Comparison of ENCODE assay signal across 8 cellular contexts in the genomic region with DNA sequence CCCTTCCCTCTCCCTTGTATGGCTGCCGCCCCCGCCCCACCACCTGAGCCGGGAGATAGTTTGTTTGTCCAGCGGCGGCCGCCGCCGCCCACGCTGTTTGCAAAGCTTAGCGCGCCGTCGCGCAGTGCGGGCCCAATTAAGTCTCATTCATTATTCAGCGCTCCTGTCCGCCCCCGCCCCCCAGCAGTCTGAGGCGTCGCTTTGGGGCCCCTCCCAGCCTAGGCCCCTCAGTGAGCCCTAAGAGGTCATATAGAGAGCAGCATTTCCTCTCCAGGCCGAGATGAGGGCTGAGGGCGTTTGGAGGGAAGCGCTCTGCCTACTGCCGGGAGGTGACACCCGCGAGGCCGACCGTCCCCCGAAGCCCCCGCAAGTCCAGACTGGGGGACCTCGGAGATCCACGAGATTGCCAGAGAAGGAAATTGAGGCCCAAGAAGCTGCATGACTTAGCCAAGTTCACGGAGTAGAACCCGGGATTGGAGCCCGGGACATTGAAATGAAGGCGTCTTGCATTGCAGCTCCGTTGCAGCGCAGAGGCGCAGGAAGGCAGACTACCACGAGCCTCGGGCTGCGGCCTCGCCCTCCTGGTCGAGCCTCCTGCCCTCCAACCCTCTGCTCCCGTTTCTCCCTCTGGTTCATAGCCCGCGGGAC. TPM values are rescaled to one million over a fixed set of nuclear protein-coding genes. Genes with fewer than 3 reads are reported as not detected.
DNase-seq lines count a peak whose midpoint lies in the region; ATAC-seq, FAIRE-seq and TF ChIP-seq lines count a peak whose summit lies in the region.

DNAJC22 (plus strand) TSS at position 230 of the 648 bp plus-strand sequence. CDS start 1,985 bp downstream, outside the sequence.

- no peak for TF ChIP-seq CTCF in keratinocyte (optimal IDR thresholded peaks at IDR 0.05 in 1 of 3, IDR thresholded peaks at IDR 0.05 in 1 of 3, conservative IDR thresholded peaks at IDR 0.05 in 1 of 3; ENCODE audit: extremely low read depth in 1 of 3, insufficient read depth in 2 of 3, low read length in 3 of 3)

- H3K27ac ChIP-seq in keratinocyte (ENCODE audit: control insufficient read depth, insufficient read depth, low read length): no peak within 1 kb of the TSS

- no peaks in the 10 kb centered on the region for H3K36me3 Mint-ChIP-seq in activated naive CD4-positive, alpha-beta T cell treated with anti-CD3 and anti-CD28 coated beads, Interleukin-2, amount 10 ng/mL, durations not matched to agents 7 days and 5 days

- peak within 1 kb of the TSS; percentile 63 for H3K4me2 ChIP-seq in keratinocyte (ENCODE audit: control insufficient read depth, extremely low read depth, insufficient read depth, low read depth, low read length)

- H3K4me1 Mint-ChIP-seq in activated naive CD4-positive, alpha-beta T cell treated with anti-CD3 and anti-CD28 coated beads, Interleukin-2, amount 10 ng/mL, durations not matched to agents 7 days and 5 days: peaks cover 44% of the 10 kb centered on the region

- H3K79me2 ChIP-seq in keratinocyte (ENCODE audit: control insufficient read depth, insufficient read depth, low read length): no peaks in the 10 kb centered on the region

- ATAC-seq in GM21723 (IDR thresholded peaks at IDR 0.05; ENCODE audit: unreplicated experiment) (no peak), HG03442 (IDR thresholded peaks at IDR 0.05; ENCODE audit: unreplicated experiment) (no peak), GM18909 (IDR thresholded peaks at IDR 0.05; ENCODE audit: poor library complexity, unreplicated experiment) (no peak)

- H3K27me3 ChIP-seq in keratinocyte (ENCODE audit: control insufficient read depth, extremely low read depth, insufficient read depth, low read length): peaks cover 74% of the 10 kb centered on the region

- H3K36me3 ChIP-seq in keratinocyte (ENCODE audit: control insufficient read depth in 2 of 2, extremely low read depth in 1 of 2, insufficient read depth in 2 of 2, low read length in 2 of 2): no peaks in the 10 kb centered on the region

- peak within 1 kb of the TSS in 2 of 3 experiments; percentile 41 to 54 for H3K4me3 ChIP-seq in keratinocyte (ENCODE audit: control insufficient read depth in 2 of 3, extremely low read depth in 1 of 3, insufficient read depth in 2 of 3, low read depth in 1 of 3, low read length in 3 of 3)

- FAIRE-seq in keratinocyte (lab: Jason Lieb, UNC): no peak

- dilution Hi-C loops in keratinocyte (cut with MboI; ENCODE audit: extremely low pct_ligation_motif_present, low sequenced_read_pairs): no loop called here

- peaks cover 24% of the 10 kb centered on the region for H3K4me1 ChIP-seq in keratinocyte (ENCODE audit: control insufficient read depth, extremely low read depth, insufficient read depth, low read length)

- no peak within 1 kb of the TSS for H3K27ac Mint-ChIP-seq in activated naive CD4-positive, alpha-beta T cell treated with anti-CD3 and anti-CD28 coated beads, Interleukin-2, amount 10 ng/mL, durations not matched to agents 7 days and 5 days

- H3K4me3 Mint-ChIP-seq in activated naive CD4-positive, alpha-beta T cell treated with anti-CD3 and anti-CD28 coated beads, Interleukin-2, amount 10 ng/mL, durations not matched to agents 7 days and 5 days: peak within 1 kb of the TSS; percentile 38

- no peaks in the 10 kb centered on the region for H3K9me3 Mint-ChIP-seq in activated naive CD4-positive, alpha-beta T cell treated with anti-CD3 and anti-CD28 coated beads, Interleukin-2, amount 10 ng/mL, durations not matched to agents 7 days and 5 days

- peaks cover 93% of the 10 kb centered on the region for H3K27me3 Mint-ChIP-seq in activated naive CD4-positive, alpha-beta T cell treated with anti-CD3 and anti-CD28 coated beads, Interleukin-2, amount 10 ng/mL, durations not matched to agents 7 days and 5 days

- H3K9me3 ChIP-seq in keratinocyte (ENCODE audit: control insufficient read depth, low read depth, low read length): no peaks in the 10 kb centered on the region

- CTCF ChIA-PET in activated naive CD4-positive, alpha-beta T cell treated with anti-CD3 and anti-CD28 coated beads, Interleukin-2, amount 10 ng/mL, durations not matched to agents 7 days and 5 days (lab: Charles Lee): interaction anchor here (0.6 to 9.5 kb wide), 12 partner anchors 10 to 260 kb away, joined by 3 to 91 read pairs (median 6); partner anchors contain the start of genes C1QL4, PRPH and TROAP

- no peaks in the 10 kb centered on the region for H4K20me1 ChIP-seq in keratinocyte (ENCODE audit: control insufficient read depth, extremely low read depth, insufficient read depth, low read length)

- no peaks in the 10 kb centered on the region for H3K9me1 ChIP-seq in keratinocyte (ENCODE audit: control insufficient read depth, extremely low read depth, insufficient read depth, low read length)

- DNase-seq in ELR (ENCODE audit: low read depth): peak; percentile 46
- DNase-seq in M059J (ENCODE audit: low read depth): no peak
- DNase-seq in activated naive CD4-positive, alpha-beta T cell treated with anti-CD3 and anti-CD28 coated beads, Interleukin-2, amount 10 ng/mL, durations not matched to agents 7 days and 5 days: peak; percentile 43
- DNase-seq in keratinocyte (ENCODE audit: low read depth, low spot score): no peak
- DNase-seq in stimulated activated naive CD4-positive, alpha-beta T cell treated with Interleukin-2 at 50 U/mL for 16 hours (lab: John Stamatoyannopoulos, UW): peak; percentile 42

- peak within 1 kb of the TSS; percentile 7 for H2AFZ ChIP-seq in keratinocyte (ENCODE audit: control insufficient read depth, low read length)

- H3K9ac ChIP-seq in keratinocyte (ENCODE audit: control insufficient read depth, extremely low read depth, insufficient read depth, low read length): peak within 1 kb of the TSS; percentile 26

RNA-seq across cellular contexts. Expression of gene DNAJC22, which starts in this region (rescaled TPM):
- total RNA-seq in M059J (2014; rRNA removed; shearing (Covaris generic)): 8.2 and 12.3 TPM in 2 replicates
- polyA plus RNA-seq in keratinocyte: 0.03 to 0.04 TPM in 2 of 3 replicates, not detected in the other
- not detected for polyA plus RNA-seq in keratinocyte (2011; ENCODE audit: low read depth)
- not detected in 2 replicates for polyA plus RNA-seq in keratinocyte (2011; cell fraction: cytosol; rRNA removed)
- polyA plus RNA-seq in keratinocyte (2011; cell fraction: nucleus; rRNA removed): not detected in 2 replicates
- polyA plus RNA-seq in keratinocyte (2012; ENCODE audit: low replicate concordance): 0.02 TPM in 1 of 2 replicates, not detected in the other
- not detected in 3 replicates for polyA minus RNA-seq in keratinocyte
- not detected for polyA minus RNA-seq in keratinocyte (2011; cell fraction: cytosol; rRNA and poly(A)+ RNA removed)
- not detected in 2 replicates for polyA minus RNA-seq in keratinocyte (2011; cell fraction: nucleus; rRNA and poly(A)+ RNA removed)

Comparison
In these comparisons a context has a peak if more than half of its experiments do, and no peak if none do; other contexts are left out.
1. DNase-seq: peak in ELR (single experiment), activated naive CD4-positive, alpha-beta T cell treated with anti-CD3 and anti-CD28 coated beads, Interleukin-2, amount 10 ng/mL, durations not matched to agents 7 days and 5 days (single experiment) and stimulated activated naive CD4-positive, alpha-beta T cell treated with Interleukin-2 at 50 U/mL for 16 hours (single experiment); none in M059J (single experiment) and keratinocyte (single experiment).